Comparison of ENCODE assay signal across 1 cellular context in the genomic region with DNA sequence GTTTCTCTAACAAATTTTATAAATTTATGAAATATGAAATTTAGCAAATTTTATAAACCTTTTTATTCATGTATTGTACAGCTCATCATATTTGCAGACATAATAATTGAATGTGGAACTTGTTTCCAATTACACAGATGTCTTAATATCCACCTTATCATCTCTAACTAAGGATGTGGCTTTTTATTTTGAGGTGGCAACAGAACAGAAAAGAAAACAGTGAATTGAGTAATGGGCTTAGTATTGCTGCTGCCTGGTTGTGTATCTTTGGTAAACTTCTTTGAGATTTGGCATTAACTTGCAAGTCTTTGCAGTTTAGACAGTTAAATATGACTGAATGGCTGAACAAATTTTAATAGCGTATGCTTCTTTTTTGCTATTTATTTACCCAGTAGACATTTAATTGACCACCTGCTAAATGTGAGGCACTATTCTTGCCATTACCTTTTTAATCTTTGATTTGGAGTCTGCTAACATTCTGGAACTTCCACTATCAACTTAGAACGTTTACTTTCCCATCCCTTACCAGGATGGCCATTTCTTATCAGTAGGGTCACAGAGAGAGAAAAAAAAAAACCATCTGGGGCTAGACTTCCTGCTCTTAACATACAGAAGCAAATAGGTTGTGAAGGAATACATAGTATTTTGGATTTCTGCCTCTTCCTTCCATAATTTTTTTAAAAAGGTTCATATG.
TF ChIP-seq lines count a peak whose summit lies in the region.

No MANE protein-coding gene starts in this region.

TF ChIP-seq in neural cell, 6 proteins besides CTCF, POLR2A, EP300 and RAD21 (continued from another document):
- TF ChIP-seq REST (IDR thresholded peaks at IDR 0.05; ENCODE audit: borderline replicate concordance) (no peak), POLR2AphosphoS5 (IDR thresholded peaks at IDR 0.05) (no peak), SMC3 (conservative IDR thresholded peaks at IDR 0.05; ENCODE audit: poor library complexity) (no peak), MXI1 (conservative IDR thresholded peaks at IDR 0.05; ENCODE audit: poor library complexity, severe bottlenecking) (no peak), TAF1 (IDR thresholded peaks at IDR 0.05; ENCODE audit: low read depth) (no peak)
TF ChIP-seq in neural cell: peak in this region for 0.
